Comparison of ENCODE assay signal across 30 cellular contexts in genomic region chr13:112358156-112358555, GRCh38. TPM values are rescaled to one million over a fixed set of nuclear protein-coding genes. Genes with fewer than 3 reads are reported as not detected.
"Had no signal": no experiment of that assay in that cellular context is flagged by ENCODE, and none has a peak within 500 bp of the region (broad histone marks: within the 10 kb centered on the region; RNA-seq: fewer than 3 reads in every experiment).

No MANE protein-coding gene starts in this region.

- H3K4me1 Mint-ChIP-seq: endodermal cell; natural killer cell; stimulated activated memory B cell treated with anti-CD40 and anti-IgM and Interleukin-4, amounts not matched to agents 10 μg/mL and 1 μg/mL and 100 μg/mL, for 72 hours had no signal

- H3K27me3 ChIP-seq: colonic mucosa, gastrocnemius medialis, testis, tibial artery, upper lobe of left lung, vagina had no signal

- H3K4me3 ChIP-seq: colonic mucosa, gastrocnemius medialis, lower lobe of right lung, skin epidermis, spleen, testis, tibial artery, upper lobe of left lung, vagina had no signal

- H3K4me3 Mint-ChIP-seq: dendritic cell treated with granulocyte-macrophage colony-stimulating factor and Interleukin-4, amounts not matched to agents 40 ng/mL and 50 ng/mL, for 4 days; endodermal cell; natural killer cell; stimulated activated memory B cell treated with anti-CD40 and anti-IgM and Interleukin-4, amounts not matched to agents 10 μg/mL and 1 μg/mL and 100 μg/mL, for 72 hours had no signal

- H3K9me3 ChIP-seq: colonic mucosa, gastrocnemius medialis, testis, vagina had no signal

- H3K36me3 Mint-ChIP-seq: natural killer cell; stimulated activated memory B cell treated with anti-CD40 and anti-IgM and Interleukin-4, amounts not matched to agents 10 μg/mL and 1 μg/mL and 100 μg/mL, for 72 hours had no signal

- H3K27me3 Mint-ChIP-seq: dendritic cell treated with granulocyte-macrophage colony-stimulating factor and Interleukin-4, amounts not matched to agents 40 ng/mL and 50 ng/mL, for 4 days; stimulated activated memory B cell treated with anti-CD40 and anti-IgM and Interleukin-4, amounts not matched to agents 10 μg/mL and 1 μg/mL and 100 μg/mL, for 72 hours had no signal

- DNase-seq: colonic mucosa; effector CD8-positive, alpha-beta T cell; endodermal cell; foreskin fibroblast; gastrocnemius medialis; head of caudate nucleus; left ventricle myocardium superior; lower lobe of right lung; natural killer cell; spleen; stimulated activated CD4-positive, alpha-beta T cell treated with anti-CD3 and anti-CD28 coated beads, Interleukin-4, amount 100 ng/mL, for 4 hours; stimulated activated naive CD8-positive, alpha-beta T cell treated with anti-CD3 and anti-CD28 coated beads, Interleukin-15, Interleukin-2, amounts not matched to agents 100 U/mL and 50 U/mL, for 24 hours; substantia nigra; testis; tibial artery; upper lobe of left lung had no signal

- H3K36me3 ChIP-seq: colonic mucosa, gastrocnemius medialis, lower lobe of right lung, spleen, tibial artery, upper lobe of left lung, vagina had no signal

- H3K27ac ChIP-seq: colonic mucosa, epithelial cell of prostate, gastrocnemius medialis, lower lobe of right lung, parathyroid adenoma, skin epidermis, spleen, testis, tibial artery, upper lobe of left lung, vagina had no signal

- H3K27ac Mint-ChIP-seq: dendritic cell treated with granulocyte-macrophage colony-stimulating factor and Interleukin-4, amounts not matched to agents 40 ng/mL and 50 ng/mL, for 4 days; endodermal cell; natural killer cell; progenitor cell of endocrine pancreas; stimulated activated memory B cell treated with anti-CD40 and anti-IgM and Interleukin-4, amounts not matched to agents 10 μg/mL and 1 μg/mL and 100 μg/mL, for 72 hours had no signal

- H3K4me1 ChIP-seq: colonic mucosa, gastrocnemius medialis, lower lobe of right lung, parathyroid adenoma, spleen, testis, tibial artery, upper lobe of left lung, vagina had no signal

- ATAC-seq: esophagus mucosa; gastrocnemius medialis; left ventricle myocardium superior; lower lobe of right lung; stimulated activated memory B cell treated with anti-CD40 and anti-IgM and Interleukin-4, amounts not matched to agents 10 μg/mL and 1 μg/mL and 100 μg/mL, for 72 hours; stimulated activated naive CD8-positive, alpha-beta T cell treated with anti-CD3 and anti-CD28 coated beads, Interleukin-15, Interleukin-2, amounts not matched to agents 100 U/mL and 50 U/mL, for 24 hours had no signal

RNA-seq across cellular contexts. Expression of gene SPACA7, which starts 18.0 kb away (rescaled TPM):
- total RNA-seq: colonic mucosa, endodermal cell, esophagus mucosa, gastrocnemius medialis, glomerular endothelial cell, left ventricle myocardium superior, lower lobe of right lung, mesenteric fat pad, myocyte, natural killer cell, osteoblast, progenitor cell of endocrine pancreas, spleen, upper lobe of left lung, vagina had no signal
- polyA plus RNA-seq: keratinocyte, neural cell, spleen had no signal
